ENCODE assay signal across 11 cellular contexts in the genomic region with DNA sequence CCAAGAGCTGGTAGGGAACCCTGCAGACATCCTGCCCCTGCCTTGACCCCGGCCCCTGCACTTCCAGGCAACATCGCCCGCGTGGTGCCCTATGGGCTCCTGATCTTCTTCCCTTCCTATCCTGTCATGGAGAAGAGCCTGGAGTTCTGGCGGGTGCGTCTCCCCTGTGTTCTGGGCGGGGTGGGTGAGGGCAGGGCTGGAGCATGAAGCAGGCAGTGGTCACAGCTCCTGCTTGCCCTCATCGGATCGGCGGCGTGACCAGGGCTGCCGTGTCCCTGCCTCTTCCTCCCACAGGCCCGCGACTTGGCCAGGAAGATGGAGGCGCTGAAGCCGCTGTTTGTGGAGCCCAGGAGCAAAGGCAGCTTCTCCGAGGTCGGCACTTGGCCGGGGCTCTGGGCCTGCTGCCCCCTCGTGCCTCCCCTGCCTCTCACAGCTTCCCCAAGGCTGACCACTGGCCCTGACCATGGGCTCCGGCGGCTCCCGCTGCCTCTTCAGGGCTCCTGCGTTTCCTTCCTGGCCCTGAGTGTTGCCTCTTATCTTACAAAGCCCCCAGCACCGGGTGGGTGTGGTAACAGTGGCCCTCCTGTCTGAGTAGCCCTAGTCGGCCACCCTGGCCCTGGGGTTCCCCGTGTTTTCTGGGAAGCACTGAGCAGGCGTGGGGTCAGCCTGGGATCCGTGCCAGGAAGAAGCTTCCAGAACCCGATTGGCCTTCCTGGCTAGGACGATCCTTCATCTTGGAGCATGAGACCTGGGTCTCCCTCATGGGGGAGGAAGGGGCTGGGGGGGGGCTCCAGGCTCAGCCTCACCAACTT. TPM values are rescaled to one million over a fixed set of nuclear protein-coding genes. Genes with fewer than 3 reads are reported as not detected.
DNase-seq lines count a peak whose midpoint lies in the region; ATAC-seq and TF ChIP-seq lines count a peak whose summit lies in the region.
"Had no signal": no experiment of that assay in that cellular context is flagged by ENCODE, and none has a peak within 500 bp of the region (broad histone marks: within the 10 kb centered on the region; RNA-seq: fewer than 3 reads in every experiment).

No MANE protein-coding gene starts in this region.

- H3K27me3 ChIP-seq in Panc1 (ENCODE audit: control insufficient read depth, insufficient read depth, low read length) (no peaks in the 10 kb centered on the region), esophagus squamous epithelium (no peaks in the 10 kb centered on the region), skeletal muscle tissue (ENCODE audit: control insufficient read depth in 3 of 3, insufficient read depth in 3 of 3, low read length in 3 of 3) (no peaks in the 10 kb centered on the region)
- H3K27me3 ChIP-seq: BLaER1 treated with 17β-estradiol and CSF1 and Interleukin-3, amounts not matched to agents 10 nM and 100 nM had no signal

- H3K36me3 ChIP-seq in Panc1 (ENCODE audit: control insufficient read depth, insufficient read depth, low read length) (no peaks in the 10 kb centered on the region), esophagus squamous epithelium (no peaks in the 10 kb centered on the region), skeletal muscle tissue (ENCODE audit: control insufficient read depth in 3 of 3, insufficient read depth in 3 of 3, low read length in 3 of 3) (no peaks in the 10 kb centered on the region)

- CTCF ChIA-PET in Panc1 (lab: Charles Lee): no interaction called here

- no peak for DNase-seq in Panc1 (ENCODE audit: low read depth, low spot score)
- no peak for DNase-seq in esophagus squamous epithelium (lab: John Stamatoyannopoulos, UW)
- DNase-seq in NCI-H2171 treated with DMSO at 0.1 percent for 48 hours (lab: John Stamatoyannopoulos, UW): no peak
- no peak for DNase-seq in NK-92 (lab: John Stamatoyannopoulos, UW; ENCODE audit: unreplicated experiment)
- DNase-seq: activated CD4-positive, alpha-beta memory T cell treated with anti-CD3 and anti-CD28 coated beads for 36 hours; activated naive CD4-positive, alpha-beta T cell had no signal

- 0 out of 2 replicates have a peak overlapping the region, but pooled peaks have one; percentile 29 for H3K27ac ChIP-seq in Panc1 (ENCODE audit: low read length)
- H3K27ac ChIP-seq in esophagus squamous epithelium: peak overlapping the region; percentile 69 to 96 (median 80)
- H3K27ac ChIP-seq in skeletal muscle tissue (ENCODE audit: low read depth, low read length): peak overlapping the region; percentile 93

- BruUV-seq in Panc1 (replicated peaks; lab: Mats Ljungman, UMichigan): no TSS peak

- TF ChIP-seq CTCF in Panc1 (IDR thresholded peaks at IDR 0.05): no peak
- no peak for TF ChIP-seq CTCF in esophagus squamous epithelium (IDR thresholded peaks at IDR 0.05)

- 64 to 74% methylated on average over 11 to 13 of the region's 31 CpGs for WGBS in esophagus squamous epithelium, 2 donors

- intact Hi-C loops in Panc1 (cut with micrococcal nuclease; ENCODE audit: unreplicated experiment) (no loop called here), esophagus squamous epithelium (cut with DNase I) (no loop called here)

- H3K4me1 ChIP-seq in Panc1 (ENCODE audit: control insufficient read depth, insufficient read depth, low read length): peaks cover 26% of the 10 kb centered on the region
- peaks cover 39 to 81% (median 58%) of the 10 kb centered on the region in 3 donors for H3K4me1 ChIP-seq in esophagus squamous epithelium
- peaks cover 28 to 35% (median 32%) of the 10 kb centered on the region in 3 donors for H3K4me1 ChIP-seq in skeletal muscle tissue (ENCODE audit: control insufficient read depth in 3 of 3, insufficient read depth in 3 of 3, low read length in 3 of 3)

- H3K9ac ChIP-seq in skeletal muscle tissue (ENCODE audit: low read depth in 1 of 3, low read length in 3 of 3): peak overlapping the region in 1 of 3 donors; percentile 57

- H3K9me3 ChIP-seq in Panc1 (ENCODE audit: control insufficient read depth, insufficient read depth, low read depth, low read length) (no peaks in the 10 kb centered on the region), esophagus squamous epithelium (no peaks in the 10 kb centered on the region), skeletal muscle tissue (ENCODE audit: control insufficient read depth in 3 of 3, low read length in 3 of 3) (no peaks in the 10 kb centered on the region)
- H3K9me3 ChIP-seq: BLaER1 treated with 17β-estradiol and CSF1 and Interleukin-3, amounts not matched to agents 10 nM and 100 nM had no signal

- no peak for TF ChIP-seq POLR2A in esophagus squamous epithelium (IDR thresholded peaks at IDR 0.05)

- POLR2A ChIA-PET in Panc1 (lab: Charles Lee): no interaction called here

- ATAC-seq in Panc1 (no peak), GM21447 (IDR thresholded peaks at IDR 0.05; ENCODE audit: unreplicated experiment) (no peak)
- ATAC-seq: natural killer cell treated with Interleukin-12 subunit alpha and Interleukin-12 subunit beta and Interleukin-15 and Interleukin-18, amount 100 ng/mL, for 72 hours had no signal

- in situ Hi-C loops in Panc1 (cut with HindIII; ENCODE audit: low pct_unique_long_range_greater_than_20kb, low sequenced_read_pairs): no loop called here

- H3K4me3 ChIP-seq in Panc1 (ENCODE audit: low read depth in 2 of 2, low read length in 2 of 2): no peak overlapping the region
- no peak overlapping the region for H3K4me3 ChIP-seq in esophagus squamous epithelium
- H3K4me3 ChIP-seq in skeletal muscle tissue (ENCODE audit: low read length in 3 of 3): no peak overlapping the region
- H3K4me3 ChIP-seq: BLaER1 treated with 17β-estradiol and CSF1 and Interleukin-3, amounts not matched to agents 10 nM and 100 nM had no signal

RNA-seq across cellular contexts. Expression of gene TNFRSF6B, which starts 8.0 kb away (rescaled TPM):
- not detected for total RNA-seq in Panc1 (2021; ENCODE audit: unreplicated experiment)
- polyA plus RNA-seq in Panc1 (2012; ENCODE audit: insufficient read length): 1.4 TPM
- 10 to 100 TPM in 3 of 4 donors, 1 to 10 TPM in 1; 2.5 to 15.2 (median 10.6) TPM for total RNA-seq in esophagus squamous epithelium
- total RNA-seq in skeletal muscle tissue: not detected
- total RNA-seq: activated CD4-positive, alpha-beta memory T cell treated with anti-CD3 and anti-CD28 coated beads for 36 hours; natural killer cell treated with Interleukin-12 subunit alpha and Interleukin-12 subunit beta and Interleukin-15 and Interleukin-18, amount 100 ng/mL, for 72 hours; T-helper 1 cell treated with Interleukin-12 subunit alpha and Interleukin-12 subunit beta and Interleukin-4 antibody, amounts not matched to agents 30 ng/mL and 1 ng/mL, for 36 hours had no signal

RNA-seq across cellular contexts. Expression of gene ARFRP1, which starts 19.3 kb away (rescaled TPM):
- total RNA-seq in Panc1 (2021; ENCODE audit: unreplicated experiment) (57.9 TPM), esophagus squamous epithelium (10 to 100 TPM; 30.4 to 45.5 (median 37.0) TPM), skeletal muscle tissue (13.0 TPM)
- polyA plus RNA-seq in Panc1 (2012; ENCODE audit: insufficient read length): 68.1 TPM

RNA-seq across cellular contexts. Expression of gene ZGPAT, which starts 19.4 kb away (rescaled TPM):
- 35.8 TPM for total RNA-seq in Panc1 (2021; ENCODE audit: unreplicated experiment)
- polyA plus RNA-seq in Panc1 (2012; ENCODE audit: insufficient read length): 41.9 TPM
- total RNA-seq in esophagus squamous epithelium: 10 to 100 TPM; 25.4 to 31.9 (median 28.3) TPM
- total RNA-seq in skeletal muscle tissue: 6.8 TPM

RNA-seq across cellular contexts. Expression of gene RTEL1, which starts 30.3 kb away (rescaled TPM):
- total RNA-seq in Panc1 (2021; ENCODE audit: unreplicated experiment) (26.1 TPM), esophagus squamous epithelium (10 to 100 TPM in 2 of 4 donors, 1 to 10 TPM in 2; 6.4 to 22.7 (median 12.8) TPM), skeletal muscle tissue (4.7 TPM)
- 13.1 TPM for polyA plus RNA-seq in Panc1 (2012; ENCODE audit: insufficient read length)

RNA-seq across cellular contexts. Expression of gene STMN3, which starts 35.2 kb away (rescaled TPM):
- total RNA-seq in Panc1 (2021; ENCODE audit: unreplicated experiment) (42.7 TPM), esophagus squamous epithelium (1 to 10 TPM; 1.9 to 8.4 (median 4.5) TPM), skeletal muscle tissue (10.4 TPM)
- 61.1 TPM for polyA plus RNA-seq in Panc1 (2012; ENCODE audit: insufficient read length)

Comparison
In these comparisons a context has a peak if more than half of its experiments do, and no peak if none do; other contexts are left out.
1. H3K27ac ChIP-seq: peak in every context shown above with its lines; median percentile 93 in skeletal muscle tissue; 80 in esophagus squamous epithelium; 29 in Panc1.